In the genomic region with DNA sequence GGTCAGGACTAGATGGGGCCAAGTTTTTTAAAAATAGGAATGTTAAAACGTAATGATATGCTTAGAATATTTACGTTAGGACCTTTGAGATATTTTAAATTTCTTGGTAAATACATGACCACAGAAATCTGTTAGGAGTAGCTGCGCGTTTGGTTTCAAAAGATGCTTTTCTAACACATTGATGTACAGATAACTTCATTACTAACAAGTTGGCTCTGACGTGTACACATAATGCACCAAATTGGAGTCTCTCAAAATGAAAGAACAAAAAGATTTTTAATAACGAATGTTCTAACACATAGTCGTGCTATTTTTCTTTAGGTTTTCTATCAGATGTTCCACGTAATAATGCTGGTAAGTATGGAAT, we compare ENCODE assay signal across 8 cellular contexts. TPM values are rescaled to one million over a fixed set of nuclear protein-coding genes. Genes with fewer than 3 reads are reported as not detected.
A peak's percentile ranks its signal among the peaks of the same experiment; 100 is the strongest.
DNase-seq lines count a peak whose midpoint lies in the region; ATAC-seq and TF ChIP-seq lines count a peak whose summit lies in the region.

No MANE protein-coding gene starts in this region.

- H3K9me2 ChIP-seq in SK-N-SH, result no peaks in the 10 kb centered on the region

- no peak for TF ChIP-seq EP300 in SK-N-SH (IDR thresholded peaks at IDR 0.05; ENCODE audit: borderline replicate concordance in 1 of 2, low read depth in 1 of 2, low read length in 1 of 2)

- peak overlapping the region; percentile 94 for H3K4me2 ChIP-seq in SK-N-SH

- H3K4me1 Mint-ChIP-seq in activated T-helper 17 cell treated with anti-CD3 and anti-CD28 coated beads, Interleukin-2, amount 50 U/mL, for 72 hours, result peaks cover 8% of the 10 kb centered on the region
- peaks cover 17 to 18% of the 10 kb centered on the region in 2 donors for H3K4me1 Mint-ChIP-seq in immature natural killer cell

- H3K9me3 ChIP-seq in SK-N-SH (no peaks in the 10 kb centered on the region; the same call in 1 of the 2 replicates), subcutaneous abdominal adipose tissue (ENCODE audit: control insufficient read depth in 5 of 5, low read length in 5 of 5) (no peaks in the 10 kb centered on the region)

- 0 out of 2 replicates have a peak, but pooled peaks cover 8% of the 10 kb centered on the region for H3K79me2 ChIP-seq in SK-N-SH (ENCODE audit: insufficient read depth)

- H3K4me3 ChIP-seq in SK-N-SH (ENCODE audit: low read depth in 2 of 2, low read length in 1 of 2) (peak overlapping the region; percentile 81 to 89), subcutaneous abdominal adipose tissue (ENCODE audit: low read depth in 1 of 5, low read length in 5 of 5) (peak overlapping the region; percentile 78 to 95 (median 91))

- POLR2A ChIA-PET in SK-N-SH (lab: Yijun Ruan, JAX), result interaction anchor here (2.3 kb wide), 1 partner anchor 21 kb away, joined by 18 read pairs; no protein-coding TSS in a partner anchor

- no peaks in the 10 kb centered on the region for H4K20me1 ChIP-seq in SK-N-SH (ENCODE audit: insufficient read depth)

- H3K27ac Mint-ChIP-seq in activated T-helper 17 cell treated with anti-CD3 and anti-CD28 coated beads, Interleukin-2, amount 50 U/mL, for 72 hours, result peak overlapping the region; percentile 97
- peak overlapping the region; percentile 96 to 99 (median 98) for H3K27ac Mint-ChIP-seq in immature natural killer cell

- H3K36me3 ChIP-seq in SK-N-SH (replicated peaks in 1 of 2; ENCODE audit: control insufficient read depth in 1 of 2, insufficient read depth in 2 of 2, low read length in 1 of 2), result peaks cover 8 to 14% of the 10 kb centered on the region in 2 experiments
- H3K36me3 ChIP-seq in subcutaneous abdominal adipose tissue (ENCODE audit: control insufficient read depth in 5 of 5, insufficient read depth in 5 of 5, low read length in 5 of 5), result peaks cover 0 to 8% (median 2%) of the 10 kb centered on the region in 5 donors

- H3K9me3 Mint-ChIP-seq in activated T-helper 17 cell treated with anti-CD3 and anti-CD28 coated beads, Interleukin-2, amount 50 U/mL, for 72 hours, result no peaks in the 10 kb centered on the region
- peaks cover 2 to 13% (median 11%) of the 10 kb centered on the region in 6 donors for H3K9me3 Mint-ChIP-seq in immature natural killer cell

- DNase-seq in SK-N-SH (no peak), immature natural killer cell (no peak), NCI-H1105 treated with DMSO at 0.1 percent for 48 hours (lab: John Stamatoyannopoulos, UW) (no peak), NOMO-1 treated with dmso at 0.1 percent for 144 hours (lab: John Stamatoyannopoulos, UW; ENCODE audit: unreplicated experiment) (no peak)

- H3K9ac ChIP-seq in SK-N-SH, result peak overlapping the region; percentile 90
- H3K9ac ChIP-seq in subcutaneous abdominal adipose tissue (ENCODE audit: low read length in 5 of 5), result peak overlapping the region; percentile 0 to 92 (median 91)

- no peaks in the 10 kb centered on the region for H3F3A ChIP-seq in SK-N-SH (replicated peaks; ENCODE audit: insufficient read depth)

- ATAC-seq in SK-N-SH treated with all-trans-retinoic acid at 6 μM for 48 hours (no peak), GM18861 (IDR thresholded peaks at IDR 0.05; ENCODE audit: unreplicated experiment) (no peak)
- ATAC-seq in activated T-helper 17 cell treated with anti-CD3 and anti-CD28 coated beads, Interleukin-2, amount 50 U/mL, for 72 hours (replicated peaks), result no peak

- H3K27ac ChIP-seq in SK-N-SH (ENCODE audit: low read depth in 2 of 2, low read length in 1 of 2) (peak overlapping the region; percentile 76 to 83), subcutaneous abdominal adipose tissue (ENCODE audit: low read depth, low read length) (peak overlapping the region; percentile 58)

- no peak for TF ChIP-seq RAD21 in SK-N-SH (IDR thresholded peaks at IDR 0.05; ENCODE audit: low read length)

- CTCF ChIA-PET in SK-N-SH (lab: Yijun Ruan, JAX), result interaction anchor here (0.8 to 3.2 kb wide), 5 partner anchors 17 to 76 kb away, joined by 3 to 32 read pairs (median 12); partner anchors contain the start of gene KLHL23

- WGBS in SK-N-SH (ENCODE audit: low lambda C conversion rate), result 26% methylated on average over 8 of the region's 8 CpGs

- H3K36me3 Mint-ChIP-seq in activated T-helper 17 cell treated with anti-CD3 and anti-CD28 coated beads, Interleukin-2, amount 50 U/mL, for 72 hours (ENCODE audit: low read depth), result peaks cover 14% of the 10 kb centered on the region
- H3K36me3 Mint-ChIP-seq in immature natural killer cell, result peaks cover 3 to 11% (median 10%) of the 10 kb centered on the region in 3 donors

- H3K27me3 ChIP-seq in SK-N-SH (ENCODE audit: insufficient read depth), result no peaks in the 10 kb centered on the region
- no peaks in the 10 kb centered on the region for H3K27me3 ChIP-seq in subcutaneous abdominal adipose tissue (ENCODE audit: control insufficient read depth in 5 of 5, insufficient read depth in 4 of 5, low read length in 5 of 5)

- H3K4me3 Mint-ChIP-seq in activated T-helper 17 cell treated with anti-CD3 and anti-CD28 coated beads, Interleukin-2, amount 50 U/mL, for 72 hours, result peak overlapping the region; percentile 90
- peak overlapping the region; percentile 87 to 95 (median 91) for H3K4me3 Mint-ChIP-seq in immature natural killer cell

- H2AFZ ChIP-seq in SK-N-SH (ENCODE audit: low read depth), result peak overlapping the region; percentile 96

- TF ChIP-seq CTCF in SK-N-SH (IDR thresholded peaks at IDR 0.05), result no peak

- peaks cover 5 to 7% of the 10 kb centered on the region in 2 experiments; a peak in 3 of 4 replicates for H3K4me1 ChIP-seq in SK-N-SH (ENCODE audit: control insufficient read depth in 1 of 2, insufficient read depth in 2 of 2, low read depth in 1 of 2, low read length in 1 of 2)
- peaks cover 0 to 26% (median 22%) of the 10 kb centered on the region in 5 donors for H3K4me1 ChIP-seq in subcutaneous abdominal adipose tissue (ENCODE audit: control insufficient read depth in 5 of 5, insufficient read depth in 5 of 5, low read length in 5 of 5)

- H3K27me3 Mint-ChIP-seq in activated T-helper 17 cell treated with anti-CD3 and anti-CD28 coated beads, Interleukin-2, amount 50 U/mL, for 72 hours, result no peaks in the 10 kb centered on the region
- peaks cover 18 to 31% (median 21%) of the 10 kb centered on the region in 3 donors for H3K27me3 Mint-ChIP-seq in immature natural killer cell (ENCODE audit: low read depth in 3 of 3)

TF ChIP-seq in SK-N-SH, 30 proteins besides CTCF, POLR2A, EP300 and RAD21:
- TF ChIP-seq SIN3A (IDR thresholded peaks at IDR 0.05; ENCODE audit: borderline replicate concordance, low read depth, low read length) (no peak), NRF1 (IDR thresholded peaks at IDR 0.05; ENCODE audit: low read depth, low read length) (no peak), NFIC (IDR thresholded peaks at IDR 0.05; ENCODE audit: borderline replicate concordance) (no peak), GATA2 (CRISPR knock-in tag; IDR thresholded peaks at IDR 0.05) (no peak), RCOR1 (IDR thresholded peaks at IDR 0.05; ENCODE audit: low read length) (no peak), FOXM1 (IDR thresholded peaks at IDR 0.05; ENCODE audit: low read depth) (no peak)
- TF ChIP-seq, protein P1, sequence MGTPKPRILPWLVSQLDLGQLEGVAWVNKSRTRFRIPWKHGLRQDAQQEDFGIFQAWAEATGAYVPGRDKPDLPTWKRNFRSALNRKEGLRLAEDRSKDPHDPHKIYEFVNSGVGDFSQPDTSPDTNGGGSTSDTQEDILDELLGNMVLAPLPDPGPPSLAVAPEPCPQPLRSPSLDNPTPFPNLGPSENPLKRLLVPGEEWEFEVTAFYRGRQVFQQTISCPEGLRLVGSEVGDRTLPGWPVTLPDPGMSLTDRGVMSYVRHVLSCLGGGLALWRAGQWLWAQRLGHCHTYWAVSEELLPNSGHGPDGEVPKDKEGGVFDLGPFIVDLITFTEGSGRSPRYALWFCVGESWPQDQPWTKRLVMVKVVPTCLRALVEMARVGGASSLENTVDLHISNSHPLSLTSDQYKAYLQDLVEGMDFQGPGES (IDR thresholded peaks at IDR 0.05; ENCODE audit: low read depth, low read length), result no peak

TF ChIP-seq in SK-N-SH treated with all-trans-retinoic acid at 6 μM for 48 hours, 23 proteins besides CTCF, POLR2A, EP300 and RAD21:
- TF ChIP-seq CSDC2 (CRISPR knock-in tag; IDR thresholded peaks at IDR 0.05), result no peak

RNA-seq across cellular contexts. Expression of gene PHOSPHO2, which starts 0.6 kb away (rescaled TPM):
- polyA plus RNA-seq in SK-N-SH (2012; rRNA removed), result 0.99 and 1.1 TPM in 2 replicates
- 1.3 and 2.3 TPM in 2 replicates for polyA plus RNA-seq in SK-N-SH (2012; cell fraction: cytosol; rRNA removed)
- 2.1 and 2.7 TPM in 2 replicates for polyA plus RNA-seq in SK-N-SH (2012; cell fraction: nucleus; rRNA removed)
- total RNA-seq in activated T-helper 17 cell treated with anti-CD3 and anti-CD28 coated beads, Interleukin-2, amount 50 U/mL, for 72 hours, result 1 to 10 TPM; 2.9 to 4.3 TPM
- 1 to 10 TPM; 2.5 to 4.5 (median 2.7) TPM for polyA plus RNA-seq in immature natural killer cell

RNA-seq across cellular contexts. Expression of gene CFAP210, which starts 0.7 kb away (rescaled TPM):
- 0.03 TPM in 1 of 2 replicates, not detected in the other for polyA plus RNA-seq in SK-N-SH (2012; rRNA removed)
- 0.01 and 0.03 TPM in 2 replicates for polyA plus RNA-seq in SK-N-SH (2012; cell fraction: cytosol; rRNA removed)
- not detected in 2 replicates for polyA plus RNA-seq in SK-N-SH (2012; cell fraction: nucleus; rRNA removed)
- not detected for total RNA-seq in activated T-helper 17 cell treated with anti-CD3 and anti-CD28 coated beads, Interleukin-2, amount 50 U/mL, for 72 hours
- not detected for polyA plus RNA-seq in immature natural killer cell

RNA-seq across cellular contexts. Expression of gene KLHL23, which starts 38.8 kb away (rescaled TPM):
- 5.2 and 6.1 TPM in 2 replicates for polyA plus RNA-seq in SK-N-SH (2012; rRNA removed)
- polyA plus RNA-seq in SK-N-SH (2012; cell fraction: cytosol; rRNA removed), result 7.7 and 7.8 TPM in 2 replicates
- 2.4 and 6.1 TPM in 2 replicates for polyA plus RNA-seq in SK-N-SH (2012; cell fraction: nucleus; rRNA removed)
- total RNA-seq in activated T-helper 17 cell treated with anti-CD3 and anti-CD28 coated beads, Interleukin-2, amount 50 U/mL, for 72 hours, result 10 to 100 TPM in 1 of 2 donors, 1 to 10 TPM in 1; 3.2 to 10.4 TPM
- polyA plus RNA-seq in immature natural killer cell, result 1 to 10 TPM; 1.3 to 2.6 (median 2.5) TPM
